ENCODE assay signal across 8 cellular contexts in genomic region chr9:97038551-97038908, GRCh38. TPM values are rescaled to one million over a fixed set of nuclear protein-coding genes. Genes with fewer than 3 reads are reported as not detected.
DNase-seq lines count a peak whose midpoint lies in the region; ATAC-seq and TF ChIP-seq lines count a peak whose summit lies in the region.

No MANE protein-coding gene starts in this region.

- H3K4me3 ChIP-seq in esophagus squamous epithelium (peak overlapping the region; percentile 52 to 71 (median 58)), psoas muscle (peak overlapping the region; percentile 73)

- H3K27ac ChIP-seq in esophagus squamous epithelium = peak overlapping the region in 3 of 4 donors; percentile 44 to 65 (median 61)
- no peak overlapping the region for H3K27ac ChIP-seq in psoas muscle

- no peak for TF ChIP-seq CTCF in esophagus squamous epithelium (IDR thresholded peaks at IDR 0.05)
- no peak for TF ChIP-seq CTCF in psoas muscle (IDR thresholded peaks at IDR 0.05)

- WGBS in esophagus squamous epithelium, 2 donors = no CpG with 5 or more reads among the region's 35 CpGs
- 2 to 5% (median 4%) methylated on average over 27 to 35 of the region's 35 CpGs for WGBS in psoas muscle, 3 donors

- H3K9me3 ChIP-seq in esophagus squamous epithelium (no peaks in the 10 kb centered on the region), psoas muscle (no peaks in the 10 kb centered on the region)

- DNase-seq in NCI-H69 (lab: John Stamatoyannopoulos, UW) = peak; percentile 51
- DNase-seq in esophagus squamous epithelium (lab: John Stamatoyannopoulos, UW) = no peak
- DNase-seq in psoas muscle = no peak
- DNase-seq in NCI-H2196 treated with DMSO at 0.1 percent for 48 hours (lab: John Stamatoyannopoulos, UW; ENCODE audit: unreplicated experiment) = no peak
- no peak for DNase-seq in NOMO-1 treated with DMSO at 0.1 percent for 48 hours (lab: John Stamatoyannopoulos, UW; ENCODE audit: unreplicated experiment)
- no peak for DNase-seq in NCI-H446 (lab: John Stamatoyannopoulos, UW)
- DNase-seq in AML-193 (lab: John Stamatoyannopoulos, UW) = no peak

- H3K27me3 ChIP-seq in esophagus squamous epithelium = peaks cover 0 to 57% (median 0%) of the 10 kb centered on the region in 4 donors
- no peaks in the 10 kb centered on the region for H3K27me3 ChIP-seq in psoas muscle (ENCODE audit: insufficient read depth in 3 of 3, low read length in 2 of 3)

- no peak for TF ChIP-seq POLR2A in esophagus squamous epithelium (IDR thresholded peaks at IDR 0.05)

- H3K4me1 ChIP-seq in esophagus squamous epithelium (peaks cover 0 to 34% (median 4%) of the 10 kb centered on the region in 3 donors), psoas muscle (no peaks in the 10 kb centered on the region)

- peak; percentile 18 for ATAC-seq in GM18502 (IDR thresholded peaks at IDR 0.05; ENCODE audit: poor library complexity, unreplicated experiment)
- peak in 1 of 4 donors; percentile 21 for ATAC-seq in psoas muscle

- intact Hi-C loops in esophagus squamous epithelium (cut with DNase I) (no loop called here), psoas muscle (cut with DNase I) (loop anchor here in 1 of 2 donors (5.0 kb wide), 1 partner anchor 181 kb away; no protein-coding TSS in a partner anchor)

- H3K36me3 ChIP-seq in esophagus squamous epithelium = no peaks in the 10 kb centered on the region
- no peaks in the 10 kb centered on the region for H3K36me3 ChIP-seq in psoas muscle (ENCODE audit: insufficient read depth in 1 of 2, low read depth in 1 of 2)

RNA-seq across cellular contexts. Expression of gene CTSV, which starts 0.4 kb away (rescaled TPM):
- total RNA-seq in esophagus squamous epithelium (10 to 100 TPM in 1 of 4 donors, 1 to 10 TPM in 3; 3.1 to 16.5 (median 6.8) TPM), psoas muscle (under 1 TPM in 3 of 4 donors, not detected in 1; 0.17 to 0.40 (median 0.28) TPM)
- 1 to 10 TPM in 1 of 3 donors, under 1 TPM in 2; 0.38 to 1.8 (median 0.42) TPM for polyA plus RNA-seq in psoas muscle
